In the genomic region with DNA sequence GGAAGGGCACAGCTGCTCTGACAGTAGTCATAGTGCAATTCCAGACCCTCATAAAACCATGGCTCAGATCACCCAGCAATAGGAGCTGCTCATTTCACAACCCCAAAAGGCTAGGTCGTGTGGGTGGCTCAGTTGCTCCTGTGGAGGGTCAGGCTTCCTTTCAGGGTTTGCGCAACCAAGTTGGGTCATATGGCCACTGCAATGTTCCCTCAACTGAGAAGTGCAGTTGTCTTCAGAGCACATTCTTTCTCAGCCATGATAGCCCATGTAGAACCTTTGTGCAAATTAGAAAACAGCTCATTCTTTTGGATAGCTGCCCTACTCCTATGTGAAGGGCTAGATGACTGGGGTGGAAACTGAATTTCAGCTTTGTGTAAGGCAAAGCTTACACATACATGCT, we compare ENCODE assay signal across 22 cellular contexts. TPM values are rescaled to one million over a fixed set of nuclear protein-coding genes. Genes with fewer than 3 reads are reported as not detected.
DNase-seq lines count a peak whose midpoint lies in the region; TF ChIP-seq lines count a peak whose summit lies in the region.
"Had no signal": no experiment of that assay in that cellular context is flagged by ENCODE, and none has a peak within 500 bp of the region (broad histone marks: within the 10 kb centered on the region; RNA-seq: fewer than 3 reads in every experiment).

No MANE protein-coding gene starts in this region.

- no peak for TF ChIP-seq POLR2A in esophagus squamous epithelium (IDR thresholded peaks at IDR 0.05)

- H3K9ac ChIP-seq in OCI-LY3 (ENCODE audit: low read length), result no peak overlapping the region

- 50 to 70% methylated on average over 1 to 2 of the region's 2 CpGs for WGBS in esophagus squamous epithelium, 2 donors

- TSS peak; percentile 72 for BruUV-seq in A673 (replicated peaks; lab: Mats Ljungman, UMichigan)

- no peaks in the 10 kb centered on the region for H3K79me2 ChIP-seq in OCI-LY3 (ENCODE audit: low read length)
- H3K79me2 ChIP-seq: hepatocyte had no signal

- H4K20me1 ChIP-seq in OCI-LY3 (ENCODE audit: insufficient read depth, low read length), result no peaks in the 10 kb centered on the region

- intact Hi-C loops in A673 (cut with micrococcal nuclease; ENCODE audit: unreplicated experiment), result loop anchor here (5.0 kb wide), 3 partner anchors 137 to 257 kb away; no protein-coding TSS in a partner anchor
- intact Hi-C loops in esophagus squamous epithelium (cut with DNase I), result no loop called here
- intact Hi-C loops in posterior cingulate gyrus (cut with DNase I), result no loop called here

- 0 out of 2 replicates have a peak overlapping the region, but pooled peaks have one; percentile 14 for H2AFZ ChIP-seq in OCI-LY3 (ENCODE audit: low read depth, low read length)
- H2AFZ ChIP-seq: hepatocyte had no signal

- H3K4me3 ChIP-seq in A673 (ENCODE audit: low read depth, low read length, poor library complexity, severe bottlenecking) (no peak overlapping the region), OCI-LY3 (ENCODE audit: low read length) (no peak overlapping the region), esophagus squamous epithelium (no peak overlapping the region)
- H3K4me3 ChIP-seq: colonic mucosa, hepatocyte had no signal

- H3K4me1 ChIP-seq in A673 (ENCODE audit: insufficient read depth, low read length, poor library complexity, severe bottlenecking), result peaks cover 37% of the 10 kb centered on the region
- H3K4me1 ChIP-seq in OCI-LY3 (ENCODE audit: low read length), result peaks cover 6% of the 10 kb centered on the region
- H3K4me1 ChIP-seq in esophagus squamous epithelium, result peaks cover 0 to 32% (median 8%) of the 10 kb centered on the region in 3 donors
- H3K4me1 ChIP-seq: colonic mucosa had no signal

- H3K9me3 ChIP-seq in A673 (ENCODE audit: low read depth, low read length, poor library complexity, severe bottlenecking) (no peaks in the 10 kb centered on the region), OCI-LY3 (ENCODE audit: insufficient read depth, low read length) (no peaks in the 10 kb centered on the region), esophagus squamous epithelium (no peaks in the 10 kb centered on the region)
- H3K9me3 ChIP-seq: colonic mucosa had no signal

- no peak for TF ChIP-seq CTCF in A673 (conservative IDR thresholded peaks at IDR 0.05; ENCODE audit: low read depth, low read length)
- TF ChIP-seq CTCF in OCI-LY3 (IDR thresholded peaks at IDR 0.05; ENCODE audit: low read depth, low read length), result no peak
- no peak for TF ChIP-seq CTCF in esophagus squamous epithelium (IDR thresholded peaks at IDR 0.05)

- POLR2A ChIA-PET in A673 (lab: Charles Lee; ENCODE audit: low non-redundant PET), result no interaction called here

- H3K4me2 ChIP-seq in OCI-LY3 (ENCODE audit: low read length), result no peak overlapping the region
- H3K4me2 ChIP-seq: hepatocyte had no signal

- H3K36me3 ChIP-seq in A673 (ENCODE audit: insufficient read depth, low read length, poor library complexity, severe bottlenecking), result no peaks in the 10 kb centered on the region
- H3K36me3 ChIP-seq in OCI-LY3 (replicated peaks; ENCODE audit: low read depth, low read length), result no peaks in the 10 kb centered on the region
- peaks cover 0 to 50% (median 0%) of the 10 kb centered on the region in 3 donors for H3K36me3 ChIP-seq in esophagus squamous epithelium
- H3K36me3 ChIP-seq: colonic mucosa had no signal

- peak overlapping the region; percentile 75 for H3K27ac ChIP-seq in A673 (ENCODE audit: low read depth, low read length, poor library complexity, severe bottlenecking)
- H3K27ac ChIP-seq in OCI-LY3 (ENCODE audit: low read length), result no peak overlapping the region
- peak overlapping the region in 3 of 4 donors; percentile 11 to 90 (median 89) for H3K27ac ChIP-seq in esophagus squamous epithelium
- H3K27ac ChIP-seq: C4-2B, colonic mucosa, hepatocyte had no signal

- DNase-seq in A673 (ENCODE audit: low spot score) (no peak), HCEC 1CT (peak; percentile 37), esophagus squamous epithelium (lab: John Stamatoyannopoulos, UW) (no peak), RPMI8226 (no peak), NCI-H1436 treated with DMSO at 0.1 percent for 48 hours (lab: John Stamatoyannopoulos, UW) (no peak), posterior cingulate gyrus (no peak)
- no peak for DNase-seq in activated CD4-positive, alpha-beta T cell treated with anti-CD3 and anti-CD28 coated beads for 4 hours
- DNase-seq: activated CD4-positive, alpha-beta T cell treated with anti-CD3 and anti-CD28 coated beads, Interleukin-2, amount 10 ng/mL, durations not matched to agents 24 days and 14 days; activated naive CD8-positive, alpha-beta T cell treated with anti-CD3 and anti-CD28 coated beads, Interleukin-2, amount 10 ng/mL, durations not matched to agents 7 days and 5 days; colonic mucosa; MM.1S; NCI-H2029; NCI-H345; stimulated activated CD4-positive, alpha-beta T cell treated with anti-CD3 and anti-CD28 coated beads, Interleukin-1b, Interleukin-23, amount 100 ng/mL, for 48 hours had no signal

- CTCF ChIA-PET in A673 (lab: Charles Lee), result interaction anchor here (1.1 kb wide), 1 partner anchor 151 kb away, joined by 3 read pairs; no protein-coding TSS in a partner anchor

- H3K27me3 ChIP-seq in A673 (replicated peaks; ENCODE audit: insufficient read depth, low read depth, low read length, poor library complexity) (no peaks in the 10 kb centered on the region), OCI-LY3 (ENCODE audit: low read depth, low read length) (no peaks in the 10 kb centered on the region), esophagus squamous epithelium (no peaks in the 10 kb centered on the region)
- H3K27me3 ChIP-seq: colonic mucosa, hepatocyte had no signal

RNA-seq across cellular contexts. Expression of a gene that starts 3.2 kb away (rescaled TPM):
- 0.49 and 0.50 TPM in 2 replicates for total RNA-seq in A673 (2021)
- total RNA-seq in esophagus squamous epithelium, result 100 to 1,000 TPM; 168 to 354 (median 201) TPM
- total RNA-seq: activated CD4-positive, alpha-beta T cell treated with anti-CD3 and anti-CD28 coated beads, Interleukin-2, amount 10 ng/mL, durations not matched to agents 24 days and 14 days; activated naive CD8-positive, alpha-beta T cell treated with anti-CD3 and anti-CD28 coated beads, Interleukin-2, amount 10 ng/mL, durations not matched to agents 7 days and 5 days; activated T-helper 2 cell treated with anti-CD3 and anti-CD28 coated beads, Interferon-gamma antibody, Interleukin-2, Interleukin-4, amounts not matched to agents 10 μg/mL and 5 μg/mL and 100 μg/mL, durations not matched to agents 14 hours and 24 hours and 36 hours; colonic mucosa; G401; hepatocyte; lung microvascular endothelial cell; osteocyte; sciatic nerve had no signal

RNA-seq across cellular contexts. Expression of a gene that starts 48.2 kb away (rescaled TPM):
- total RNA-seq in A673 (2021) (not detected in 2 replicates), esophagus squamous epithelium (10 to 100 TPM in 1 of 4 donors, 1 to 10 TPM in 1, under 1 TPM in 1, not detected in 1; 0.76 to 13.2 (median 1.5) TPM)
- total RNA-seq: activated CD4-positive, alpha-beta T cell treated with anti-CD3 and anti-CD28 coated beads, Interleukin-2, amount 10 ng/mL, durations not matched to agents 24 days and 14 days; activated naive CD8-positive, alpha-beta T cell treated with anti-CD3 and anti-CD28 coated beads, Interleukin-2, amount 10 ng/mL, durations not matched to agents 7 days and 5 days; activated T-helper 2 cell treated with anti-CD3 and anti-CD28 coated beads, Interferon-gamma antibody, Interleukin-2, Interleukin-4, amounts not matched to agents 10 μg/mL and 5 μg/mL and 100 μg/mL, durations not matched to agents 14 hours and 24 hours and 36 hours; colonic mucosa; G401; hepatocyte; lung microvascular endothelial cell; osteocyte; sciatic nerve had no signal

RNA-seq across cellular contexts. Expression of a gene that starts 53.7 kb away (rescaled TPM):
- total RNA-seq in A673 (2021) (not detected in 2 replicates), esophagus squamous epithelium (100 to 1,000 TPM in 3 of 4 donors, 10 to 100 TPM in 1; 24.4 to 543 (median 216) TPM)
- total RNA-seq: activated CD4-positive, alpha-beta T cell treated with anti-CD3 and anti-CD28 coated beads, Interleukin-2, amount 10 ng/mL, durations not matched to agents 24 days and 14 days; activated naive CD8-positive, alpha-beta T cell treated with anti-CD3 and anti-CD28 coated beads, Interleukin-2, amount 10 ng/mL, durations not matched to agents 7 days and 5 days; activated T-helper 2 cell treated with anti-CD3 and anti-CD28 coated beads, Interferon-gamma antibody, Interleukin-2, Interleukin-4, amounts not matched to agents 10 μg/mL and 5 μg/mL and 100 μg/mL, durations not matched to agents 14 hours and 24 hours and 36 hours; colonic mucosa; G401; hepatocyte; lung microvascular endothelial cell; osteocyte; sciatic nerve had no signal

Comparison
In these comparisons a context has a peak if more than half of its experiments do, and no peak if none do; other contexts are left out.
1. RNA of a gene that starts 3.2 kb away (total RNA-seq): 168 to 354 TPM in esophagus squamous epithelium; 0.49 to 0.50 TPM in A673; every median in the first group is over 100 times any median in the second.
2. RNA of a gene that starts 53.7 kb away (total RNA-seq): 24.4 to 543 TPM in esophagus squamous epithelium; not detected in A673; every median in the first group is over 10 times any median in the second.